Comparison of ENCODE assay signal across 8 cellular contexts in the genomic region with DNA sequence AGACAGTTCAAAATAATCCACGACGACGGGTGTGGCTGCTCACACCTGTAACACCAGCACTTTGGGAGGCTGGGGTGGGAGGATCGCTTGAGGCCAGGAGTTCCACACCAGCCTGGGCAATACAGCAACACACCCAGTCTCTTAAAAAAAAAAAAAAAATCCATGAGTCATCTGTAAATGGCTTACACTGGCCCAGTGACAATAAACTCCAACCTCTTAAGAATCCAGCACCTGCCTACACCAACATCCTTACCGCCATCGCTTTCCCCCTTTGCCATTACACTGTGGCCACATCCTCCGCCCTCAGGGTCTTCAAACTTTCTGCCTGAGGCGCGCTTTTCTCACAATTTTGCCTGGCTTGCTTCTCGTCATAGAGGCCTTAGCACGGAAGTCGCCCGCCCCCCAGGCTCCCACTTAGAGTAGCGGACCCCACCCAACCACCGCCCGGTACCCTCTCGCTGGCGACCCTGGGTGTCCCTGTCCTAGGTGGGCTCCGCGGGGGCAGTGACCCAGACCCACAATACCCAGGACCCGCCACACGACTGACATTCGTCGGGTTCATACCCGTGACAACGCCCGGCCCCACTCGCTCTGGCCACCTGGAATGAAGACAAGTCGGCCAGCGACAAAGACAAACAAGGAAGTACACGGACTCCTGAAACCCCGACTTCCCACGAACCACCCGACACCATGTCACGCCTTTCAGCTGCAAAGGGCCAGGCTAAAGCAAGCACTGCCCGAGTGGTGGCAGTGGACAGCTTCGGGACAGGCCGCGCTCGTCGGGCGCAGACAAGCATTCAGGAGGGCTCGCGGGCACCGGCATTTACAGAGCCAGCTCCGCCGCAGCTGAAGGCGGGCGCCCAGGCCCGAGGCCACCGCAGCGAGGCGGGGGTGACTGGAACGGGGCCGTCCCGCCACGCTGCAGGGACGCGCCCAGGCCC. TPM values are rescaled to one million over a fixed set of nuclear protein-coding genes. Genes with fewer than 3 reads are reported as not detected.
DNase-seq lines count a peak whose midpoint lies in the region; ATAC-seq, FAIRE-seq and TF ChIP-seq lines count a peak whose summit lies in the region.

No MANE protein-coding gene starts in this region.

- H3K27ac Mint-ChIP-seq in CD8-positive, alpha-beta memory T cell: peak overlapping the region; percentile 86 to 99 (median 94)
- peak overlapping the region; percentile 100 for H3K27ac Mint-ChIP-seq in stimulated activated effector memory CD8-positive, alpha-beta T cell treated with anti-CD3 and anti-CD28 coated beads, Interleukin-12 subunit alpha, Interleukin-12 subunit beta, amount 100 ng/mL, for 72 hours

- H3K27me3 Mint-ChIP-seq in CD8-positive, alpha-beta memory T cell: peaks cover 0 to 2% of the 10 kb centered on the region in 2 donors

- H2AFZ ChIP-seq in mammary epithelial cell (ENCODE audit: low read depth, low read length): peak overlapping the region; percentile 91

- no peaks in the 10 kb centered on the region for H3K9me3 Mint-ChIP-seq in CD8-positive, alpha-beta memory T cell
- no peaks in the 10 kb centered on the region for H3K9me3 Mint-ChIP-seq in stimulated activated effector memory CD8-positive, alpha-beta T cell treated with anti-CD3 and anti-CD28 coated beads, Interleukin-12 subunit alpha, Interleukin-12 subunit beta, amount 100 ng/mL, for 72 hours

- no peaks in the 10 kb centered on the region for H3K27me3 ChIP-seq in CD8-positive, alpha-beta memory T cell (ENCODE audit: insufficient read depth, low read length, poor library complexity, severe bottlenecking)
- H3K27me3 ChIP-seq in mammary epithelial cell (ENCODE audit: insufficient read depth, low read length): no peaks in the 10 kb centered on the region
- no peaks in the 10 kb centered on the region for H3K27me3 ChIP-seq in layer of hippocampus (ENCODE audit: control insufficient read depth, insufficient read depth, low read length)

- intact Hi-C loops in mammary epithelial cell (cut with micrococcal nuclease): no loop called here

- dilution Hi-C loops in mammary epithelial cell (cut with HindIII; ENCODE audit: low sequenced_read_pairs): no loop called here

- H3K9me3 ChIP-seq in CD8-positive, alpha-beta memory T cell (ENCODE audit: low read length): no peaks in the 10 kb centered on the region
- no peaks in the 10 kb centered on the region for H3K9me3 ChIP-seq in mammary epithelial cell (replicated peaks; ENCODE audit: insufficient read depth, low read length)

- peaks cover 21% of the 10 kb centered on the region for H3K36me3 ChIP-seq in CD8-positive, alpha-beta memory T cell (ENCODE audit: insufficient read depth, low read length)
- H3K36me3 ChIP-seq in mammary epithelial cell (ENCODE audit: insufficient read depth, low read length): peaks cover 7% of the 10 kb centered on the region

- H3K4me2 ChIP-seq in mammary epithelial cell (ENCODE audit: insufficient read depth, low read depth, low read length): peak overlapping the region; percentile 80

- 2% methylated on average over 32 of the region's 59 CpGs for WGBS in mammary epithelial cell (ENCODE audit: low coverage, missing lambda C conversion rate)

- H3K4me1 Mint-ChIP-seq in CD8-positive, alpha-beta memory T cell: peaks cover 40 to 54% (median 47%) of the 10 kb centered on the region in 3 donors
- H3K4me1 Mint-ChIP-seq in stimulated activated effector memory CD8-positive, alpha-beta T cell treated with anti-CD3 and anti-CD28 coated beads, Interleukin-12 subunit alpha, Interleukin-12 subunit beta, amount 100 ng/mL, for 72 hours: peaks cover 41% of the 10 kb centered on the region

- H3K36me3 Mint-ChIP-seq in CD8-positive, alpha-beta memory T cell: peaks cover 0 to 56% (median 19%) of the 10 kb centered on the region in 3 donors
- H3K36me3 Mint-ChIP-seq in stimulated activated effector memory CD8-positive, alpha-beta T cell treated with anti-CD3 and anti-CD28 coated beads, Interleukin-12 subunit alpha, Interleukin-12 subunit beta, amount 100 ng/mL, for 72 hours: peaks cover 59% of the 10 kb centered on the region

- no peak for TF ChIP-seq CTCF in mammary epithelial cell (conservative IDR thresholded peaks at IDR 0.05 in 1 of 2, IDR thresholded peaks at IDR 0.05 in 1 of 2; ENCODE audit: extremely low read depth in 1 of 2, insufficient read depth in 1 of 2, low read depth in 1 of 2, low read length in 2 of 2)

- H3K79me2 ChIP-seq in mammary epithelial cell (ENCODE audit: insufficient read depth, low read length): peaks cover 56% of the 10 kb centered on the region

- no peaks in the 10 kb centered on the region for H4K20me1 ChIP-seq in mammary epithelial cell (ENCODE audit: insufficient read depth, low read length)

- peak in 3 of 5 donors; percentile 19 to 53 (median 23) for DNase-seq in CD8-positive, alpha-beta memory T cell
- DNase-seq in RCC 7860 (ENCODE audit: low spot score) (peak; percentile 16), mammary epithelial cell (peak; percentile 64), 8988T (no peak)
- peak in 1 of 2 donors; percentile 68 for DNase-seq in stimulated activated effector memory CD8-positive, alpha-beta T cell treated with anti-CD3 and anti-CD28 coated beads, Interleukin-12 subunit alpha, Interleukin-12 subunit beta, amount 100 ng/mL, for 72 hours (ENCODE audit: low spot score in 2 of 2)

- peak overlapping the region; percentile 92 for H3K27ac ChIP-seq in CD8-positive, alpha-beta memory T cell (ENCODE audit: low read depth, low read length)
- H3K27ac ChIP-seq in mammary epithelial cell (ENCODE audit: insufficient read depth, low read depth, low read length) (peak overlapping the region; percentile 94), layer of hippocampus (ENCODE audit: low read depth, low read length) (peak overlapping the region; percentile 98)

- H3K4me3 ChIP-seq in CD8-positive, alpha-beta memory T cell (ENCODE audit: low read length): peak overlapping the region; percentile 69
- H3K4me3 ChIP-seq in mammary epithelial cell (replicated peaks in 1 of 3; ENCODE audit: insufficient read depth in 1 of 3, low read depth in 2 of 3, low read length in 3 of 3): peak overlapping the region; percentile 90 to 100 (median 91)

- peak overlapping the region; percentile 87 for H3K9ac ChIP-seq in mammary epithelial cell (ENCODE audit: insufficient read depth, low read length)

- FAIRE-seq in RCC 7860 (lab: Jason Lieb, UNC): no peak

- peak overlapping the region; percentile 84 to 90 (median 88) for H3K4me3 Mint-ChIP-seq in CD8-positive, alpha-beta memory T cell
- H3K4me3 Mint-ChIP-seq in stimulated activated effector memory CD8-positive, alpha-beta T cell treated with anti-CD3 and anti-CD28 coated beads, Interleukin-12 subunit alpha, Interleukin-12 subunit beta, amount 100 ng/mL, for 72 hours: peak overlapping the region; percentile 92

- POLR2A ChIA-PET in CD8-positive, alpha-beta memory T cell (lab: Charles Lee): interaction anchor here (1.0 to 1.9 kb wide), 3 partner anchors 59 to 118 kb away, joined by 5 to 11 read pairs (median 7); partner anchors contain the start of genes CHFR and PGAM5

- TSS peak; percentile 48 for BruUV-seq in mammary epithelial cell (replicated peaks; lab: Mats Ljungman, UMichigan)

- peak; percentile 32 for ATAC-seq in GM18909 (IDR thresholded peaks at IDR 0.05; ENCODE audit: poor library complexity, unreplicated experiment)
- peak; percentile 22 for ATAC-seq in HG03103 (IDR thresholded peaks at IDR 0.05; ENCODE audit: low read depth, unreplicated experiment)
- peak; percentile 72 for ATAC-seq in stimulated activated effector memory CD8-positive, alpha-beta T cell treated with anti-CD3 and anti-CD28 coated beads, Interleukin-12 subunit alpha, Interleukin-12 subunit beta, amount 100 ng/mL, for 72 hours

- H3K4me1 ChIP-seq in CD8-positive, alpha-beta memory T cell (ENCODE audit: insufficient read depth, low read length): peaks cover 26% of the 10 kb centered on the region
- peaks cover 17% of the 10 kb centered on the region for H3K4me1 ChIP-seq in mammary epithelial cell (ENCODE audit: insufficient read depth, low read length)

- CTCF ChIA-PET in CD8-positive, alpha-beta memory T cell (lab: Charles Lee): interaction anchor here (1.0 to 1.7 kb wide), 5 partner anchors 10 to 78 kb away, joined by 3 to 9 read pairs (median 3); no protein-coding TSS in a partner anchor
- CTCF ChIA-PET in mammary epithelial cell (lab: Charles Lee; ENCODE audit: low non-redundant PET): no interaction called here

- in situ Hi-C loops in mammary epithelial cell (cut with MboI; ENCODE audit: low sequenced_read_pairs in 2 of 2): no loop called here

RNA-seq across cellular contexts. Expression of gene GOLGA3, which starts 0.6 kb away (rescaled TPM):
- 10 to 100 TPM; 63.7 to 68.2 TPM for total RNA-seq in CD8-positive, alpha-beta memory T cell
- polyA plus RNA-seq in CD8-positive, alpha-beta memory T cell: 13.4 TPM
- total RNA-seq in mammary epithelial cell: 10 to 100 TPM; 75.5 to 83.5 TPM
- polyA plus RNA-seq in mammary epithelial cell: 17.1 TPM
- 36.1 TPM for polyA minus RNA-seq in mammary epithelial cell

RNA-seq across cellular contexts. Expression of gene CHFR, which starts 59.4 kb away (rescaled TPM):
- 10 to 100 TPM; 55.9 to 57.7 TPM for total RNA-seq in CD8-positive, alpha-beta memory T cell
- polyA plus RNA-seq in CD8-positive, alpha-beta memory T cell: 35.0 TPM
- total RNA-seq in mammary epithelial cell: 10 to 100 TPM; 46.2 to 47.5 TPM
- 25.1 TPM for polyA plus RNA-seq in mammary epithelial cell
- polyA minus RNA-seq in mammary epithelial cell: 174 TPM

Comparison
In these comparisons a context has a peak if more than half of its experiments do, and no peak if none do; other contexts are left out.
1. ATAC-seq: peak in every context shown above with its lines; median percentile 72 in stimulated activated effector memory CD8-positive, alpha-beta T cell treated with anti-CD3 and anti-CD28 coated beads, Interleukin-12 subunit alpha, Interleukin-12 subunit beta, amount 100 ng/mL, for 72 hours; 32 in GM18909; 22 in HG03103.